ENCODE assay signal across 8 cellular contexts in genomic region chr15:40441736-40442531, GRCh38. TPM values are rescaled to one million over a fixed set of nuclear protein-coding genes. Genes with fewer than 3 reads are reported as not detected.
DNase-seq lines count a peak whose midpoint lies in the region; ATAC-seq and TF ChIP-seq lines count a peak whose summit lies in the region.

No MANE protein-coding gene starts in this region.

- peak overlapping the region; percentile 82 for H3K4me3 Mint-ChIP-seq in activated CD4-positive, alpha-beta T cell treated with anti-CD3 and anti-CD28 coated beads for 36 hours

- CTCF ChIA-PET in activated CD4-positive, alpha-beta T cell treated with anti-CD3 and anti-CD28 coated beads for 36 hours (lab: Charles Lee), result interaction anchor here (0.6 to 1.2 kb wide), 6 partner anchors 11 to 136 kb away, joined by 3 to 6 read pairs (median 4); no protein-coding TSS in a partner anchor

- TF ChIP-seq CTCF in choroid plexus epithelial cell (conservative IDR thresholded peaks at IDR 0.05; ENCODE audit: low read depth, low read length), result peak; percentile 22

- peaks cover 50% of the 10 kb centered on the region for H3K4me1 Mint-ChIP-seq in activated CD4-positive, alpha-beta T cell treated with anti-CD3 and anti-CD28 coated beads for 36 hours

- no peaks in the 10 kb centered on the region for H3K36me3 Mint-ChIP-seq in activated CD4-positive, alpha-beta T cell treated with anti-CD3 and anti-CD28 coated beads for 36 hours (ENCODE audit: low read depth)

- intact Hi-C loops in activated CD4-positive, alpha-beta T cell treated with anti-CD3 and anti-CD28 coated beads for 36 hours (cut with DNase I, micrococcal nuclease), result loop anchor here (1.0 to 5.0 kb wide), 3 partner anchors 65 to 659 kb away; partner anchors contain the start of gene FSIP1 (in 1 of the 2)

- H3K27me3 ChIP-seq in mucosa of rectum (ENCODE audit: control insufficient read depth in 2 of 2, insufficient read depth in 2 of 2, low read length in 2 of 2), result peaks cover 0 to 5% of the 10 kb centered on the region in 2 donors

- ATAC-seq in activated CD4-positive, alpha-beta T cell treated with anti-CD3 and anti-CD28 coated beads for 36 hours, result peak; percentile 3
- no peak for ATAC-seq in HG03159 (IDR thresholded peaks at IDR 0.05; ENCODE audit: unreplicated experiment)
- no peak for ATAC-seq in HG02763 (IDR thresholded peaks at IDR 0.05; ENCODE audit: unreplicated experiment)
- no peak for ATAC-seq in GM18517 (IDR thresholded peaks at IDR 0.05; ENCODE audit: unreplicated experiment)

- DNase-seq in activated CD4-positive, alpha-beta T cell treated with anti-CD3 and anti-CD28 coated beads for 36 hours, result peak; percentile 56
- no peak for DNase-seq in activated CD4-positive, alpha-beta T cell treated with anti-CD3 and anti-CD28 coated beads for 1 hour
- DNase-seq in RPMI8226, result peak; percentile 14
- DNase-seq in choroid plexus epithelial cell (ENCODE audit: low read depth), result no peak

- H3K27ac ChIP-seq in mucosa of rectum (ENCODE audit: low read depth in 2 of 2, low read length in 2 of 2), result no peak overlapping the region

- H3K4me1 ChIP-seq in mucosa of rectum (ENCODE audit: control insufficient read depth in 2 of 2, insufficient read depth in 2 of 2, low read length in 2 of 2), result peaks cover 24% of the 10 kb centered on the region in 2 donors

- POLR2A ChIA-PET in activated CD4-positive, alpha-beta T cell treated with anti-CD3 and anti-CD28 coated beads for 36 hours (lab: Charles Lee), result interaction anchor here (0.8 kb wide), 1 partner anchor 33 kb away, joined by 3 read pairs; no protein-coding TSS in a partner anchor

- no peaks in the 10 kb centered on the region for H3K9me3 ChIP-seq in mucosa of rectum (ENCODE audit: control insufficient read depth in 2 of 2, low read length in 2 of 2)

- H3K36me3 ChIP-seq in mucosa of rectum (ENCODE audit: control insufficient read depth in 2 of 2, insufficient read depth in 2 of 2, low read length in 2 of 2), result no peaks in the 10 kb centered on the region

- no peaks in the 10 kb centered on the region for H3K9me3 Mint-ChIP-seq in activated CD4-positive, alpha-beta T cell treated with anti-CD3 and anti-CD28 coated beads for 36 hours (ENCODE audit: low read depth)

- H3K27me3 Mint-ChIP-seq in activated CD4-positive, alpha-beta T cell treated with anti-CD3 and anti-CD28 coated beads for 36 hours, result peaks cover 24% of the 10 kb centered on the region

- H3K27ac Mint-ChIP-seq in activated CD4-positive, alpha-beta T cell treated with anti-CD3 and anti-CD28 coated beads for 36 hours, result peak overlapping the region; percentile 61

- H3K4me3 ChIP-seq in choroid plexus epithelial cell (ENCODE audit: low read depth, low read length) (peak overlapping the region; percentile 71), mucosa of rectum (ENCODE audit: low read length in 2 of 2) (peak overlapping the region; percentile 71 to 73)

- H3K9ac ChIP-seq in mucosa of rectum (ENCODE audit: low read depth in 1 of 2, low read length in 2 of 2), result peak overlapping the region; percentile 52 to 74

RNA-seq across cellular contexts. Expression of gene BAHD1, which starts 1.2 kb away (rescaled TPM):
- 10 to 100 TPM; 15.3 to 16.7 TPM for total RNA-seq in activated CD4-positive, alpha-beta T cell treated with anti-CD3 and anti-CD28 coated beads for 36 hours

RNA-seq across cellular contexts. Expression of gene CHST14, which starts 28.9 kb away (rescaled TPM):
- 1 to 10 TPM; 5.4 to 6.2 TPM for total RNA-seq in activated CD4-positive, alpha-beta T cell treated with anti-CD3 and anti-CD28 coated beads for 36 hours

RNA-seq across cellular contexts. Expression of gene IVD, which starts 36.3 kb away (rescaled TPM):
- total RNA-seq in activated CD4-positive, alpha-beta T cell treated with anti-CD3 and anti-CD28 coated beads for 36 hours, result 10 to 100 TPM; 30.8 to 46.2 TPM

RNA-seq across cellular contexts. Expression of gene KNSTRN, which starts 59.4 kb away (rescaled TPM):
- 10 to 100 TPM; 56.2 to 58.8 TPM for total RNA-seq in activated CD4-positive, alpha-beta T cell treated with anti-CD3 and anti-CD28 coated beads for 36 hours

Comparison
In these comparisons a context has a peak if more than half of its experiments do, and no peak if none do; other contexts are left out.
1. DNase-seq: peak in activated CD4-positive, alpha-beta T cell treated with anti-CD3 and anti-CD28 coated beads for 36 hours (single experiment) and RPMI8226 (single experiment); none in activated CD4-positive, alpha-beta T cell treated with anti-CD3 and anti-CD28 coated beads for 1 hour (single experiment) and choroid plexus epithelial cell (single experiment).